In genomic region chr19:23145617-23146415, GRCh38 we compare ENCODE assay signal across 30 cellular contexts. TPM values are rescaled to one million over a fixed set of nuclear protein-coding genes. Genes with fewer than 3 reads are reported as not detected.
"Had no signal": no experiment of that assay in that cellular context is flagged by ENCODE, and none has a peak within 500 bp of the region (broad histone marks: within the 10 kb centered on the region; RNA-seq: fewer than 3 reads in every experiment).

No MANE protein-coding gene starts in this region.

- H3K27me3 ChIP-seq: pancreas, stomach, testis, thyroid gland, transverse colon, upper lobe of left lung, vagina had no signal

- H3K27ac Mint-ChIP-seq: immature natural killer cell; naive thymus-derived CD4-positive, alpha-beta T cell; natural killer cell treated with Interleukin-12 subunit alpha and Interleukin-12 subunit beta and Interleukin-15 and Interleukin-18, amount 100 ng/mL, for 72 hours; stimulated activated naive B cell treated with anti-CD40 and anti-IgM and Interleukin-4, amounts not matched to agents 10 μg/mL and 1 μg/mL and 100 μg/mL, for 72 hours had no signal

- H3K9me3 ChIP-seq: pancreas, prostate gland, testis had no signal

- DNase-seq: hippocampal formation; immature natural killer cell; kidney; left colon; left ventricle myocardium inferior; midbrain; mucosa of descending colon; naive thymus-derived CD4-positive, alpha-beta T cell; nucleus accumbens; pancreas; posterior cingulate gyrus; retina; right cardiac atrium; stimulated activated CD4-positive, alpha-beta T cell treated with anti-CD3 and anti-CD28 coated beads, Interleukin-12 subunit alpha, Interleukin-12 subunit beta, amount 100 ng/mL, for 4 hours; stimulated activated CD4-positive, alpha-beta T cell treated with anti-CD3 and anti-CD28 coated beads, Interleukin-15, amount 100 ng/mL, for 24 hours; stimulated activated CD4-positive, alpha-beta T cell treated with anti-CD3 and anti-CD28 coated beads, Interleukin-2, amount 100 ng/mL, for 24 hours; stimulated activated CD4-positive, alpha-beta T cell treated with anti-CD3 and anti-CD28 coated beads, Interleukin-4, amount 100 ng/mL, for 1 hour; stimulated activated naive B cell treated with anti-CD40 and anti-IgM and Interleukin-4, amounts not matched to agents 10 μg/mL and 1 μg/mL and 100 μg/mL, for 72 hours; stimulated activated naive CD8-positive, alpha-beta T cell treated with anti-CD3 and anti-CD28 coated beads, Interleukin-15, Interleukin-2, amounts not matched to agents 100 U/mL and 50 U/mL, for 24 hours; stomach; testis; thyroid gland; transverse colon; upper lobe of left lung had no signal

- H3K4me3 Mint-ChIP-seq: immature natural killer cell; naive thymus-derived CD4-positive, alpha-beta T cell; natural killer cell treated with Interleukin-12 subunit alpha and Interleukin-12 subunit beta and Interleukin-15 and Interleukin-18, amount 100 ng/mL, for 72 hours; stimulated activated naive B cell treated with anti-CD40 and anti-IgM and Interleukin-4, amounts not matched to agents 10 μg/mL and 1 μg/mL and 100 μg/mL, for 72 hours had no signal

- H3K27me3 Mint-ChIP-seq: naive thymus-derived CD4-positive, alpha-beta T cell; natural killer cell treated with Interleukin-12 subunit alpha and Interleukin-12 subunit beta and Interleukin-15 and Interleukin-18, amount 100 ng/mL, for 72 hours; stimulated activated naive B cell treated with anti-CD40 and anti-IgM and Interleukin-4, amounts not matched to agents 10 μg/mL and 1 μg/mL and 100 μg/mL, for 72 hours had no signal

- H3K4me3 ChIP-seq: left ventricle myocardium inferior, lung, mucosa of descending colon, pancreas, prostate gland, skin epidermis, stomach, testis, thyroid gland, transverse colon, upper lobe of left lung, vagina had no signal

- ATAC-seq: left colon; mucosa of descending colon; naive thymus-derived CD4-positive, alpha-beta T cell; natural killer cell treated with Interleukin-12 subunit alpha and Interleukin-12 subunit beta and Interleukin-15 and Interleukin-18, amount 100 ng/mL, for 72 hours; pancreas; right cardiac atrium; sciatic nerve; stimulated activated naive B cell treated with anti-CD40 and anti-IgM and Interleukin-4, amounts not matched to agents 10 μg/mL and 1 μg/mL and 100 μg/mL, for 72 hours; stimulated activated naive CD8-positive, alpha-beta T cell treated with anti-CD3 and anti-CD28 coated beads, Interleukin-15, Interleukin-2, amounts not matched to agents 100 U/mL and 50 U/mL, for 24 hours had no signal

- H3K36me3 ChIP-seq: pancreas, prostate gland, stomach, thyroid gland, transverse colon, upper lobe of left lung, vagina had no signal

- H3K4me1 Mint-ChIP-seq: immature natural killer cell; naive thymus-derived CD4-positive, alpha-beta T cell; stimulated activated naive B cell treated with anti-CD40 and anti-IgM and Interleukin-4, amounts not matched to agents 10 μg/mL and 1 μg/mL and 100 μg/mL, for 72 hours had no signal

- H3K27ac ChIP-seq: left ventricle myocardium inferior, pancreas, prostate gland, skin epidermis, stomach, testis, thyroid gland, transverse colon, upper lobe of left lung, vagina had no signal

- H3K4me1 ChIP-seq: left ventricle myocardium inferior, pancreas, prostate gland, stomach, testis, thyroid gland, transverse colon, upper lobe of left lung, vagina had no signal

RNA-seq across cellular contexts. Expression of gene ZNF730, which starts 29.0 kb away (rescaled TPM):
- polyA plus RNA-seq: naive thymus-derived CD4-positive, alpha-beta T cell had no signal
